In the genomic region with DNA sequence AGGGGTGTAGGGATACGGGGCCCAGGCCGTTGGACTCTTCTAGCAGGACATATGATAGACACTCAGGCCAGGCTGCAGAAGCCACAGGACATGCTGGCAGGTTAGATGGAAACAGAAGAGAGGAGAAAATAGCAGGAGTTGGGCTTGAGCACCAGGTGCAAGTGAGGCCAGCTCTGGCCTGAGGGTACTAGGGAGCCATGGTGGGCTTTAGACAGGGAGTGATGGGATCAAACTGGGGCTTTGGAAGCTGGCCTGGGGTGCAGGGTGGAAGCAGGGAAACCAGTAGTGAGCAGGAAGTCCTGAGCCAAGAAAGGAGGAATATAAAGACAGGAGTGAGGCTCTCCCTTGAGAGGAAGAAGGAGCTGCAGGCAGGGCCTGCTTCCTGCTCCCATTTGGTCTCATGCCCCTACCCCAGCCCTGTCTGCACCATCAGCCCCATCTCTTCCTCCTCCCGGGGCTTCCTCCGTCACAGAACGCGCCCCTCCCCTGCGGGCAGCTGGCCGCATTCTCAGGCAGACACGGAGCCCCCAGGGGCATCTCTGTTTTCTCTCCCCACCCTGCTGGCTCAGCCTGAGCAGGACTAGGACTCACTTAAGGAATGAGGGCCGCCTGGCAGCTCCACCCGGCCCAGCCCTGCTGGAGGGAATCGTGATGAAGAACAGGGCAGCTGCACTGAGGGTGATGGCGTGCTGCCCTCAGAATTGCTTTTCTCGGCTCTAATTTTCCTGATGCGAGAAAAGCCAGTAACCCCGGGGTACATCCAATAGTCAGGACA, we compare ENCODE assay signal across 15 cellular contexts.
DNase-seq lines count a peak whose midpoint lies in the region; ATAC-seq and TF ChIP-seq lines count a peak whose summit lies in the region.
"Had no signal": no experiment of that assay in that cellular context is flagged by ENCODE, and none has a peak within 500 bp of the region (broad histone marks: within the 10 kb centered on the region; RNA-seq: fewer than 3 reads in every experiment).

No MANE protein-coding gene starts in this region.

- no peaks in the 10 kb centered on the region for H3K9me2 ChIP-seq in MM.1S (replicated peaks; ENCODE audit: insufficient read depth, low read length)

- intact Hi-C loops in body of pancreas (cut with DNase I) (no loop called here), left ventricle myocardium superior (cut with micrococcal nuclease) (no loop called here), sciatic nerve (cut with DNase I) (no loop called here), A673 (cut with micrococcal nuclease; ENCODE audit: unreplicated experiment) (no loop called here)

- DNase-seq in body of pancreas (no peak), left ventricle myocardium superior (peak; percentile 74), sciatic nerve (ENCODE audit: low spot score) (no peak), amniotic stem cell (lab: John Stamatoyannopoulos, UW) (no peak), A673 (ENCODE audit: low spot score) (no peak), MM.1S (no peak), GM13977 (ENCODE audit: low spot score) (no peak)
- DNase-seq: activated gamma-delta T cell; Calu3; effector memory CD8-positive, alpha-beta T cell; NCI-H187 treated with DMSO at 0.1 percent for 48 hours; NCI-H69; occipital lobe had no signal

- peak overlapping the region in 2 of 11 experiments; percentile 30 to 38; a peak in 2 of 22 replicates for H3K27ac ChIP-seq in BLaER1 treated with 17β-estradiol and CSF1 and Interleukin-3, amounts not matched to agents 10 nM and 100 nM
- no peak overlapping the region for H3K27ac ChIP-seq in body of pancreas
- H3K27ac ChIP-seq in A673 (ENCODE audit: low read depth, low read length, poor library complexity, severe bottlenecking): no peak overlapping the region
- H3K27ac ChIP-seq in MM.1S (ENCODE audit: low read length): no peak overlapping the region

- peaks cover 0 to 43% (median 8%) of the 10 kb centered on the region in 11 experiments; a peak in 12 of 22 replicates for H4K20me1 ChIP-seq in BLaER1 treated with 17β-estradiol and CSF1 and Interleukin-3, amounts not matched to agents 10 nM and 100 nM
- no peaks in the 10 kb centered on the region for H4K20me1 ChIP-seq in MM.1S (ENCODE audit: insufficient read depth, low read length)

- 74 to 78% methylated on average over 8 to 16 of the region's 16 CpGs for WGBS in body of pancreas, 2 donors

- no TSS peak for BruUV-seq in A673 (replicated peaks; lab: Mats Ljungman, UMichigan)

- no peaks in the 10 kb centered on the region for H3K9me3 ChIP-seq in BLaER1 treated with 17β-estradiol and CSF1 and Interleukin-3, amounts not matched to agents 10 nM and 100 nM (replicated peaks in 1 of 11)
- H3K9me3 ChIP-seq in body of pancreas: no peaks in the 10 kb centered on the region
- no peaks in the 10 kb centered on the region for H3K9me3 ChIP-seq in A673 (ENCODE audit: low read depth, low read length, poor library complexity, severe bottlenecking)
- H3K9me3 ChIP-seq in MM.1S (replicated peaks; ENCODE audit: insufficient read depth, low read length): no peaks in the 10 kb centered on the region

- no peak overlapping the region for H2AFZ ChIP-seq in MM.1S (ENCODE audit: low read length)

- peak overlapping the region in 4 of 11 experiments; percentile 9 to 34 (median 17); a peak in 4 of 22 replicates for H3K9ac ChIP-seq in BLaER1 treated with 17β-estradiol and CSF1 and Interleukin-3, amounts not matched to agents 10 nM and 100 nM
- no peak overlapping the region for H3K9ac ChIP-seq in MM.1S (ENCODE audit: low read length)

- H3K4me3 ChIP-seq in BLaER1 treated with 17β-estradiol and CSF1 and Interleukin-3, amounts not matched to agents 10 nM and 100 nM: no peak overlapping the region
- H3K4me3 ChIP-seq in body of pancreas (no peak overlapping the region), A673 (ENCODE audit: low read depth, low read length, poor library complexity, severe bottlenecking) (no peak overlapping the region), MM.1S (ENCODE audit: low read length) (no peak overlapping the region)

- in situ Hi-C loops in GM13977 (cut with MboI; ENCODE audit: low pct_unique_long_range_greater_than_20kb, low sequenced_read_pairs, unreplicated experiment): no loop called here

- ATAC-seq in body of pancreas (peak; percentile 38), left ventricle myocardium superior (peak; percentile 91), sciatic nerve (peak; percentile 68)
- ATAC-seq: effector memory CD8-positive, alpha-beta T cell; Panc1 had no signal

- H3F3A ChIP-seq in MM.1S (ENCODE audit: insufficient read depth, low read length): no peaks in the 10 kb centered on the region

- H3K4me1 ChIP-seq in BLaER1 treated with 17β-estradiol and CSF1 and Interleukin-3, amounts not matched to agents 10 nM and 100 nM: peaks cover 0 to 35% (median 16%) of the 10 kb centered on the region in 10 experiments; a peak in 15 of 20 replicates
- H3K4me1 ChIP-seq in body of pancreas: no peaks in the 10 kb centered on the region
- no peaks in the 10 kb centered on the region for H3K4me1 ChIP-seq in A673 (ENCODE audit: insufficient read depth, low read length, poor library complexity, severe bottlenecking)
- no peaks in the 10 kb centered on the region for H3K4me1 ChIP-seq in MM.1S (ENCODE audit: low read length)

- CTCF ChIA-PET in A673 (lab: Charles Lee): no interaction called here

- H3K36me3 ChIP-seq in BLaER1 treated with 17β-estradiol and CSF1 and Interleukin-3, amounts not matched to agents 10 nM and 100 nM: no peaks in the 10 kb centered on the region
- H3K36me3 ChIP-seq in body of pancreas (replicated peaks in 1 of 2; ENCODE audit: insufficient read depth in 1 of 2, low read depth in 2 of 2) (no peaks in the 10 kb centered on the region), A673 (ENCODE audit: insufficient read depth, low read length, poor library complexity, severe bottlenecking) (no peaks in the 10 kb centered on the region), MM.1S (replicated peaks; ENCODE audit: insufficient read depth, low read length) (no peaks in the 10 kb centered on the region)

- peak overlapping the region in 10 of 11 experiments; percentile 1 to 78 (median 70); a peak in 17 of 22 replicates for H3K4me2 ChIP-seq in BLaER1 treated with 17β-estradiol and CSF1 and Interleukin-3, amounts not matched to agents 10 nM and 100 nM
- H3K4me2 ChIP-seq in MM.1S (ENCODE audit: low read depth, low read length): no peak overlapping the region

- H3K27me3 ChIP-seq in BLaER1 treated with 17β-estradiol and CSF1 and Interleukin-3, amounts not matched to agents 10 nM and 100 nM: peaks cover 0 to 10% (median 0%) of the 10 kb centered on the region in 11 experiments; a peak in 3 of 22 replicates
- H3K27me3 ChIP-seq in body of pancreas (no peaks in the 10 kb centered on the region), A673 (replicated peaks; ENCODE audit: insufficient read depth, low read depth, low read length, poor library complexity) (no peaks in the 10 kb centered on the region), MM.1S (replicated peaks; ENCODE audit: insufficient read depth, low read length) (no peaks in the 10 kb centered on the region)

- no peak for TF ChIP-seq POLR2A in body of pancreas (IDR thresholded peaks at IDR 0.05)

- TF ChIP-seq CTCF in body of pancreas (IDR thresholded peaks at IDR 0.05) (no peak), A673 (conservative IDR thresholded peaks at IDR 0.05; ENCODE audit: low read depth, low read length) (no peak), MM.1S (IDR thresholded peaks at IDR 0.05; ENCODE audit: low read length) (no peak), GM13977 (IDR thresholded peaks at IDR 0.05; ENCODE audit: extremely low read depth, insufficient read depth, missing control alignments) (no peak)

- no peaks in the 10 kb centered on the region for H3K79me2 ChIP-seq in MM.1S (ENCODE audit: low read length)

- POLR2A ChIA-PET in A673 (lab: Charles Lee; ENCODE audit: low non-redundant PET): no interaction called here

Comparison
In these comparisons a context has a peak if more than half of its experiments do, and no peak if none do; other contexts are left out.
1. ATAC-seq: peak in every context shown above with its lines; median percentile 91 in left ventricle myocardium superior; 68 in sciatic nerve; 38 in body of pancreas.